9 cellular contexts compared by ENCODE assay signal in the genomic region with DNA sequence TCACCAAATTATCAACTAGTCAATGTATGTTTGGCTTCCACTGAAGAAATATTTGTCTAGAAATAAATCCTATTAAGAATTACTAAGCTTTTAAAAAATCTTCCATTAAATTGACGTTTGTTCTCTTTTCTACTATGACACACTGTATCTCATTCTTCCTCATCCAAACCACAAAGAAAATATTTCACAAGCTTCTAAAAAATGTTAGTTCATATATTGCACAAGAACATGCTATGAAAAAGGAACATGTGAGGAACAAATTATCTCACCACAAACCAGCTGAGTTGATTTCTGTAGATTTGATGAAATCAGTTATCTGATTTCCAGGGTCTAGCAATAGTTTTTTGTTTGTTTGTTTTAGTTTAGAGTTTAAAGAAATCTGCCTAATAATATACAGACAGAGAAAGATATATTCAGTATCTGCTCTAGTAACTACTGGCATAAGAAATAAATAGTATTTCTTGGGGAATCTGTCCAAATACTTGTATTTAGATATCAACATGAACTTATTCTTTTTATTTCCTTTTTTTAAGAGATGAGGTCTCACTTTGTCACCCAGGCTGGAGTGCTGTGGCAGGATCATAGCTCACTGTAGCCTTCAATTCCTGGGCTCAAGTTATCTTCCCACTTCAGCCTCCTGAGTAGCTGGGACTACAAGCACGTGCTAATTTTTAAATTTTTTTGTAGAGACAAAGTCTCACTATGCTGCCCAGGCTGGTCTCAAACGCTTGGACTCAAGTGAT.
DNase-seq lines count a peak whose midpoint lies in the region; ATAC-seq and TF ChIP-seq lines count a peak whose summit lies in the region.
"Had no signal": no experiment of that assay in that cellular context is flagged by ENCODE, and none has a peak within 500 bp of the region (broad histone marks: within the 10 kb centered on the region; RNA-seq: fewer than 3 reads in every experiment).

No MANE protein-coding gene starts in this region.

- no peaks in the 10 kb centered on the region for H3K27me3 ChIP-seq in HL-60 (ENCODE audit: insufficient read depth, poor library complexity, severe bottlenecking)
- no peaks in the 10 kb centered on the region for H3K27me3 ChIP-seq in heart left ventricle
- H3K27me3 ChIP-seq in effector memory CD4-positive, alpha-beta T cell (replicated peaks; ENCODE audit: control insufficient read depth, insufficient read depth, low read length, poor library complexity, severe bottlenecking) = no peaks in the 10 kb centered on the region

- H3K4me3 ChIP-seq in HL-60 (replicated peaks; ENCODE audit: insufficient read depth, low read length) (no peak overlapping the region), heart left ventricle (no peak overlapping the region)
- no peak overlapping the region for H3K4me3 ChIP-seq in effector memory CD4-positive, alpha-beta T cell (ENCODE audit: insufficient read depth, low read depth, low read length, poor library complexity, severe bottlenecking)

- peak overlapping the region; percentile 49 for H3K27ac ChIP-seq in HL-60 (replicated peaks)
- peak overlapping the region in 10 of 12 donors; percentile 2 to 92 (median 54) for H3K27ac ChIP-seq in heart left ventricle
- no peak overlapping the region for H3K27ac ChIP-seq in effector memory CD4-positive, alpha-beta T cell (ENCODE audit: insufficient read depth, low read length, poor library complexity, severe bottlenecking)

- no peak overlapping the region for H3K4me3 Mint-ChIP-seq in stimulated activated naive B cell treated with anti-CD40 and anti-IgM and Interleukin-4, amounts not matched to agents 10 μg/mL and 1 μg/mL and 100 μg/mL, for 72 hours

- peak overlapping the region; percentile 6 for H3K27ac Mint-ChIP-seq in stimulated activated naive B cell treated with anti-CD40 and anti-IgM and Interleukin-4, amounts not matched to agents 10 μg/mL and 1 μg/mL and 100 μg/mL, for 72 hours

- peaks cover 63 to 85% of the 10 kb centered on the region in 2 donors for H3K36me3 Mint-ChIP-seq in stimulated activated naive B cell treated with anti-CD40 and anti-IgM and Interleukin-4, amounts not matched to agents 10 μg/mL and 1 μg/mL and 100 μg/mL, for 72 hours

- peaks cover 29 to 75% of the 10 kb centered on the region in 2 donors for H3K4me1 Mint-ChIP-seq in stimulated activated naive B cell treated with anti-CD40 and anti-IgM and Interleukin-4, amounts not matched to agents 10 μg/mL and 1 μg/mL and 100 μg/mL, for 72 hours

- TF ChIP-seq POLR2A in heart left ventricle (IDR thresholded peaks at IDR 0.05) = no peak

- peaks cover 0 to 15% (median 0%) of the 10 kb centered on the region in 12 donors for H3K9me3 ChIP-seq in heart left ventricle
- no peaks in the 10 kb centered on the region for H3K9me3 ChIP-seq in effector memory CD4-positive, alpha-beta T cell (ENCODE audit: control insufficient read depth, low read length)

- peaks cover 0 to 60% (median 22%) of the 10 kb centered on the region in 9 donors for H3K36me3 ChIP-seq in heart left ventricle
- H3K36me3 ChIP-seq in effector memory CD4-positive, alpha-beta T cell (ENCODE audit: control insufficient read depth, insufficient read depth, low read length) = peaks cover 3% of the 10 kb centered on the region

- peaks cover 0 to 87% (median 8%) of the 10 kb centered on the region in 12 donors for H3K4me1 ChIP-seq in heart left ventricle
- no peaks in the 10 kb centered on the region for H3K4me1 ChIP-seq in effector memory CD4-positive, alpha-beta T cell (ENCODE audit: control insufficient read depth, insufficient read depth, low read length, poor library complexity, severe bottlenecking)

- ATAC-seq in heart left ventricle (peak; percentile 64 to 88 (median 77)), HG02759 (IDR thresholded peaks at IDR 0.05; ENCODE audit: unreplicated experiment) (no peak), GM21515 (IDR thresholded peaks at IDR 0.05; ENCODE audit: unreplicated experiment) (no peak)
- ATAC-seq in stimulated activated naive B cell treated with anti-CD40 and anti-IgM and Interleukin-4, amounts not matched to agents 10 μg/mL and 1 μg/mL and 100 μg/mL, for 72 hours (replicated peaks) = peak; percentile 70 to 74

- TF ChIP-seq CTCF in HL-60 (IDR thresholded peaks at IDR 0.05; ENCODE audit: insufficient read depth, low read length) (no peak), heart left ventricle (IDR thresholded peaks at IDR 0.05) (no peak)

- intact Hi-C loops in heart left ventricle (cut with DNase I) = loop anchor here in 1 of 10 donors (10.0 kb wide), 1 partner anchor 159 kb away; no protein-coding TSS in a partner anchor

- WGBS in heart left ventricle, 4 donors = 47 to 56% (median 51%) methylated on average over 3 of the region's 3 CpGs

- DNase-seq in HL-60 (ENCODE audit: low read depth in 1 of 2, low spot score in 1 of 2) (peak; percentile 31 to 85), SKM-1 treated with dmso at 0.1 percent for 144 hours (lab: John Stamatoyannopoulos, UW; ENCODE audit: unreplicated experiment) (peak; percentile 97), heart left ventricle (no peak), NCI-H524 treated with DMSO at 0.1 percent for 48 hours (lab: John Stamatoyannopoulos, UW) (no peak)
- DNase-seq in stimulated activated naive B cell treated with anti-CD40 and anti-IgM and Interleukin-4, amounts not matched to agents 10 μg/mL and 1 μg/mL and 100 μg/mL, for 72 hours = no peak
- no peak for DNase-seq in effector memory CD4-positive, alpha-beta T cell
- DNase-seq: activated CD4-positive, alpha-beta T cell treated with anti-CD3 and anti-CD28 coated beads for 48 hours had no signal

- H3K9me3 Mint-ChIP-seq in stimulated activated naive B cell treated with anti-CD40 and anti-IgM and Interleukin-4, amounts not matched to agents 10 μg/mL and 1 μg/mL and 100 μg/mL, for 72 hours = peaks cover 12 to 17% of the 10 kb centered on the region in 2 donors

- no peaks in the 10 kb centered on the region for H3K27me3 Mint-ChIP-seq in stimulated activated naive B cell treated with anti-CD40 and anti-IgM and Interleukin-4, amounts not matched to agents 10 μg/mL and 1 μg/mL and 100 μg/mL, for 72 hours

Comparison
In these comparisons a context has a peak if more than half of its experiments do, and no peak if none do; other contexts are left out.
1. DNase-seq: peak in HL-60 (2 of 2) and SKM-1 treated with dmso at 0.1 percent for 144 hours (single experiment); none in heart left ventricle (0 of 5), stimulated activated naive B cell treated with anti-CD40 and anti-IgM and Interleukin-4, amounts not matched to agents 10 μg/mL and 1 μg/mL and 100 μg/mL, for 72 hours (single experiment), NCI-H524 treated with DMSO at 0.1 percent for 48 hours (single experiment) and effector memory CD4-positive, alpha-beta T cell (0 of 3).
2. ATAC-seq: peak in heart left ventricle (4 of 4) and stimulated activated naive B cell treated with anti-CD40 and anti-IgM and Interleukin-4, amounts not matched to agents 10 μg/mL and 1 μg/mL and 100 μg/mL, for 72 hours (2 of 2); none in HG02759 (single experiment) and GM21515 (single experiment).